Comparison of ENCODE assay signal across 12 cellular contexts in genomic region chr11:1864831-1865665, GRCh38.
DNase-seq lines count a peak whose midpoint lies in the region; ATAC-seq, FAIRE-seq and TF ChIP-seq lines count a peak whose summit lies in the region.
"Had no signal": no experiment of that assay in that cellular context is flagged by ENCODE, and none has a peak within 500 bp of the region (broad histone marks: within the 10 kb centered on the region; RNA-seq: fewer than 3 reads in every experiment).

No MANE protein-coding gene starts in this region.

- peak overlapping the region; percentile 41 for H3K27ac Mint-ChIP-seq in activated T-cell treated with anti-CD3 and anti-CD28 coated beads, Interleukin-2, amount 50 U/mL, for 24 hours
- H3K27ac Mint-ChIP-seq in effector memory CD8-positive, alpha-beta T cell, result peak overlapping the region; percentile 84 to 91
- peak overlapping the region; percentile 78 to 96 (median 91) for H3K27ac Mint-ChIP-seq in nephron
- H3K27ac Mint-ChIP-seq: activated naive CD8-positive, alpha-beta T cell treated with anti-CD3 and anti-CD28 coated beads, Interleukin-2, amount 50 U/mL, for 24 hours had no signal

- no peaks in the 10 kb centered on the region for H3K9me3 Mint-ChIP-seq in activated T-cell treated with anti-CD3 and anti-CD28 coated beads, Interleukin-2, amount 50 U/mL, for 24 hours
- no peaks in the 10 kb centered on the region for H3K9me3 Mint-ChIP-seq in effector memory CD8-positive, alpha-beta T cell
- no peaks in the 10 kb centered on the region for H3K9me3 Mint-ChIP-seq in nephron
- H3K9me3 Mint-ChIP-seq: activated naive CD8-positive, alpha-beta T cell treated with anti-CD3 and anti-CD28 coated beads, Interleukin-2, amount 50 U/mL, for 24 hours had no signal

- no peak overlapping the region for H3K4me3 Mint-ChIP-seq in activated T-cell treated with anti-CD3 and anti-CD28 coated beads, Interleukin-2, amount 50 U/mL, for 24 hours
- H3K4me3 Mint-ChIP-seq in effector memory CD8-positive, alpha-beta T cell, result peak overlapping the region; percentile 46 to 75
- peak overlapping the region in 1 of 3 experiments; percentile 15 for H3K4me3 Mint-ChIP-seq in nephron
- H3K4me3 Mint-ChIP-seq: activated naive CD8-positive, alpha-beta T cell treated with anti-CD3 and anti-CD28 coated beads, Interleukin-2, amount 50 U/mL, for 24 hours had no signal

- H3K36me3 Mint-ChIP-seq in activated T-cell treated with anti-CD3 and anti-CD28 coated beads, Interleukin-2, amount 50 U/mL, for 24 hours (ENCODE audit: low read depth), result peaks cover 11% of the 10 kb centered on the region
- peaks cover 41% of the 10 kb centered on the region for H3K36me3 Mint-ChIP-seq in effector memory CD8-positive, alpha-beta T cell (ENCODE audit: insufficient read depth)
- no peaks in the 10 kb centered on the region for H3K36me3 Mint-ChIP-seq in nephron (ENCODE audit: low read depth)

- no peak for DNase-seq in activated T-cell treated with anti-CD3 and anti-CD28 coated beads, Interleukin-2, amount 50 U/mL, for 24 hours
- no peak for DNase-seq in activated T-cell treated with anti-CD3 and anti-CD28 coated beads, Interleukin-2, amount 50 U/mL, for 48 hours
- DNase-seq in effector memory CD8-positive, alpha-beta T cell, result no peak
- DNase-seq in urothelium cell line (ENCODE audit: low spot score) (peak; percentile 27), HUDEP-2 (lab: John Stamatoyannopoulos, UW; ENCODE audit: unreplicated experiment in 76 of 76) (no peak)
- DNase-seq: activated naive CD8-positive, alpha-beta T cell treated with anti-CD3 and anti-CD28 coated beads, Interleukin-2, amount 50 U/mL, for 24 hours; NCI-H2171 treated with DMSO at 0.1 percent for 48 hours; SIG-M5 had no signal

- peaks cover 42% of the 10 kb centered on the region for H3K4me1 Mint-ChIP-seq in activated T-cell treated with anti-CD3 and anti-CD28 coated beads, Interleukin-2, amount 50 U/mL, for 24 hours (ENCODE audit: low read depth)
- H3K4me1 Mint-ChIP-seq in effector memory CD8-positive, alpha-beta T cell (ENCODE audit: low read depth in 2 of 2), result peaks cover 36 to 52% of the 10 kb centered on the region in 2 donors
- peaks cover 11% of the 10 kb centered on the region for H3K4me1 Mint-ChIP-seq in nephron

- TF ChIP-seq CTCF in nephron (IDR thresholded peaks at IDR 0.05; ENCODE audit: unreplicated experiment in 3 of 3), result no peak

- no peak for ATAC-seq in effector memory CD8-positive, alpha-beta T cell (replicated peaks)
- ATAC-seq in GM18868 (IDR thresholded peaks at IDR 0.05; ENCODE audit: unreplicated experiment), result no peak
- no peak for ATAC-seq in HG02840 (IDR thresholded peaks at IDR 0.05; ENCODE audit: low FRiP score, unreplicated experiment)
- ATAC-seq: activated naive CD8-positive, alpha-beta T cell treated with anti-CD3 and anti-CD28 coated beads, Interleukin-2, amount 50 U/mL, for 24 hours; esophagus mucosa had no signal

- no peak for FAIRE-seq in urothelium cell line (lab: Jason Lieb, UNC)

- H3K27me3 Mint-ChIP-seq in activated T-cell treated with anti-CD3 and anti-CD28 coated beads, Interleukin-2, amount 50 U/mL, for 24 hours, result no peaks in the 10 kb centered on the region
- no peaks in the 10 kb centered on the region for H3K27me3 Mint-ChIP-seq in effector memory CD8-positive, alpha-beta T cell
- H3K27me3 Mint-ChIP-seq in nephron (ENCODE audit: low read depth), result peaks cover 8% of the 10 kb centered on the region
- H3K27me3 Mint-ChIP-seq: activated naive CD8-positive, alpha-beta T cell treated with anti-CD3 and anti-CD28 coated beads, Interleukin-2, amount 50 U/mL, for 24 hours had no signal

Comparison
In these comparisons a context has a peak if more than half of its experiments do, and no peak if none do; other contexts are left out.
1. H3K27ac Mint-ChIP-seq: peak in every context shown above with its lines; median percentile 91 in nephron; 88 in effector memory CD8-positive, alpha-beta T cell; 41 in activated T-cell treated with anti-CD3 and anti-CD28 coated beads, Interleukin-2, amount 50 U/mL, for 24 hours.